9 cellular contexts compared by ENCODE assay signal in the genomic region with DNA sequence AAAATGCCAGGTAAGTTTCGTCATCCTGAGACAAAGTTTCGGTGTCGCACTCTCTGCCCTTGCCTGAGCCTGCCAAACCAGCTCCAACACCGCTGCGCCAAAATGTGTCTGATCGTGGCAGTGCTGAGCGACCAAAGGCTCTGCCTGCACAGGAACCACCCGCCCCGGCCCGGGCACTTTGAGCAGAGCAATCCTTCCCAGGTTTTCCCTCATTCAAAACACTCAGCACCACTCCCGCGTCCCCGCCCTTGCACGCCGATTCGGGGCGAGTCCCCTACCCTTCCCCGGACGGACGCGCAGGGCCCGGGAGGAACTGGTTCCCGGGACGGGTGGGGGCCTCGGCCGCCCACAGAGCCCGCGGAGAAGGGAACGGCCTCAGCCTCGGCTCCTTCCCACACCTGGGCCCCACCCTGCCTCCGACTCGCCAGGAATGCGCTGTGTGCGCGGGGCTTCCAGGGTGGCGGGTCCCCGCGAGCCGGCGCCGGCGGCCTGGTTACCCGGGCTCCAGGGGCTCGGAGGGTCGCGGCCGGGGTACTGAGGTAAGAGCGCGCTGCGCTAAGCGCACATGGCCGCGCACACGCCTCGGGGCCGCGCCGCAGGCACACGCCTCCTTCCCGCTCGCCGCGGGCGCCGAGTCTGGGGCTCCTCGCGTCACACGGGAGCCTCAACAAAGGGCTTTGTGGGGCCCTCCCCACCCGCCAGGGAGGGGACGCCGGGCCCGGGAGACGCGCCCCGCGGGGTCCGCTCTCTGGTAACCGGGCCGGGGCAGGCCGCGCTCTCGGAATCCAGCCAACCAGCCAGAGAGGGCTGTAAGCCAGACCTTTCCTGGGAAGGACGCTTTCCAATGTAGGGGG. TPM values are rescaled to one million over a fixed set of nuclear protein-coding genes. Genes with fewer than 3 reads are reported as not detected.
DNase-seq lines count a peak whose midpoint lies in the region; ATAC-seq and TF ChIP-seq lines count a peak whose summit lies in the region.
"Had no signal": no experiment of that assay in that cellular context is flagged by ENCODE, and none has a peak within 500 bp of the region (broad histone marks: within the 10 kb centered on the region; RNA-seq: fewer than 3 reads in every experiment).

A gene with protein sequence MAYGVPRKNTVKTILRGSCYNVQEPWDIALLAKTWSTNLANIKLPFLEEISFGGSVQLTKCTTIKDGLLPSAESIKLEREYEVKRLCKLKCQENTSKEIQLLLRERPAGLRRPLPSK (minus strand): TSS at position 638 of the 854 bp plus-strand sequence. CDS start 902 bp downstream, outside the sequence.

- peak within 1 kb of the TSS; percentile 38; the same call in 1 of the 2 replicates for H3K4me2 ChIP-seq in OCI-LY7 (ENCODE audit: low read length)

- peak within 1 kb of the TSS; percentile 29 to 85 (median 57) for H3K4me3 Mint-ChIP-seq in CD4-positive, CD25-positive, alpha-beta regulatory T cell

- H2AFZ ChIP-seq in OCI-LY7 (ENCODE audit: low read length) (no peak within 1 kb of the TSS), neuron (ENCODE audit: low read depth, low read length) (peak within 1 kb of the TSS; percentile 97)

- TF ChIP-seq CTCF in HL-60 (IDR thresholded peaks at IDR 0.05; ENCODE audit: insufficient read depth, low read length) = no peak
- no peak for TF ChIP-seq CTCF in OCI-LY7 (conservative IDR thresholded peaks at IDR 0.05; ENCODE audit: low read length)
- TF ChIP-seq CTCF in vagina (IDR thresholded peaks at IDR 0.05) = no peak

- peak within 1 kb of the TSS in 1 of 3 donors; percentile 42 for H3K27ac Mint-ChIP-seq in CD4-positive, CD25-positive, alpha-beta regulatory T cell

- CTCF ChIA-PET in OCI-LY7 (lab: Charles Lee; ENCODE audit: unreplicated experiment) = no interaction called here

- BruUV-seq in OCI-LY7 (replicated peaks; lab: Mats Ljungman, UMichigan) = no TSS peak

- peaks cover 0 to 4% (median 0%) of the 10 kb centered on the region in 7 donors for H3K9me3 Mint-ChIP-seq in CD4-positive, CD25-positive, alpha-beta regulatory T cell

- H3K36me3 ChIP-seq in CD4-positive, CD25-positive, alpha-beta regulatory T cell (ENCODE audit: control insufficient read depth, insufficient read depth, low read length) = no peaks in the 10 kb centered on the region
- H3K36me3 ChIP-seq in OCI-LY7 (ENCODE audit: insufficient read depth, low read length) = no peaks in the 10 kb centered on the region
- no peaks in the 10 kb centered on the region for H3K36me3 ChIP-seq in neuron (ENCODE audit: insufficient read depth, low read length)
- H3K36me3 ChIP-seq in vagina = no peaks in the 10 kb centered on the region

- H3K27ac ChIP-seq in CD4-positive, CD25-positive, alpha-beta regulatory T cell (ENCODE audit: insufficient read depth, low read length, poor library complexity, severe bottlenecking) = no peak within 1 kb of the TSS
- no peak within 1 kb of the TSS for H3K27ac ChIP-seq in HL-60 (replicated peaks)
- no peak within 1 kb of the TSS for H3K27ac ChIP-seq in OCI-LY7 (ENCODE audit: low read depth, low read length, poor library complexity, severe bottlenecking)
- peak within 1 kb of the TSS; percentile 91 for H3K27ac ChIP-seq in vagina

- H3K9me3 ChIP-seq in CD4-positive, CD25-positive, alpha-beta regulatory T cell (ENCODE audit: control insufficient read depth in 2 of 2, low read length in 2 of 2) = no peaks in the 10 kb centered on the region
- H3K9me3 ChIP-seq in OCI-LY7 (ENCODE audit: low read length) = no peaks in the 10 kb centered on the region
- H3K9me3 ChIP-seq in neuron (ENCODE audit: low read length) = no peaks in the 10 kb centered on the region
- H3K9me3 ChIP-seq in vagina = no peaks in the 10 kb centered on the region

- H3K27me3 ChIP-seq in CD4-positive, CD25-positive, alpha-beta regulatory T cell (ENCODE audit: control insufficient read depth, insufficient read depth, low read length) = peaks cover 21% of the 10 kb centered on the region
- H3K27me3 ChIP-seq in HL-60 (ENCODE audit: insufficient read depth, poor library complexity, severe bottlenecking) (no peaks in the 10 kb centered on the region), neuron (ENCODE audit: insufficient read depth, low read length) (no peaks in the 10 kb centered on the region), vagina (no peaks in the 10 kb centered on the region)

- TF ChIP-seq POLR2A in vagina (IDR thresholded peaks at IDR 0.05) = no peak

- H4K20me1 ChIP-seq in OCI-LY7 (ENCODE audit: insufficient read depth, low read length) = no peaks in the 10 kb centered on the region

- ATAC-seq in CD4-positive, CD25-positive, alpha-beta regulatory T cell (ENCODE audit: low read depth in 2 of 2) = peak; percentile 35 to 51
- ATAC-seq in GM19438 (IDR thresholded peaks at IDR 0.05; ENCODE audit: low read depth, unreplicated experiment) = peak; percentile 52

- intact Hi-C loops in OCI-LY7 (cut with micrococcal nuclease; ENCODE audit: unreplicated experiment) (no loop called here), head of caudate nucleus (cut with DNase I) (loop anchor here (10.0 kb wide), 1 partner anchor 367 kb away; no protein-coding TSS in a partner anchor), vagina (cut with DNase I) (loop anchor here (10.0 kb wide), 2 partner anchors 297 to 397 kb away; a partner anchor contains a TSS)

- H3K4me1 Mint-ChIP-seq in CD4-positive, CD25-positive, alpha-beta regulatory T cell = peaks cover 0 to 17% (median 8%) of the 10 kb centered on the region in 4 donors

- H3K79me2 ChIP-seq in OCI-LY7 (ENCODE audit: insufficient read depth, low read depth, low read length) = no peaks in the 10 kb centered on the region

- H3K4me1 ChIP-seq in CD4-positive, CD25-positive, alpha-beta regulatory T cell (ENCODE audit: control insufficient read depth, insufficient read depth, low read length, poor library complexity, severe bottlenecking) = peaks cover 14% of the 10 kb centered on the region
- H3K4me1 ChIP-seq in OCI-LY7 (ENCODE audit: insufficient read depth, low read length, poor library complexity, severe bottlenecking) = no peaks in the 10 kb centered on the region
- no peaks in the 10 kb centered on the region for H3K4me1 ChIP-seq in neuron (ENCODE audit: insufficient read depth, low read length)
- H3K4me1 ChIP-seq in vagina = peaks cover 12% of the 10 kb centered on the region

- no peak within 1 kb of the TSS for H3K4me3 ChIP-seq in CD4-positive, CD25-positive, alpha-beta regulatory T cell (ENCODE audit: low read depth, low read length)
- H3K4me3 ChIP-seq in HL-60 (replicated peaks; ENCODE audit: insufficient read depth, low read length) (peak within 1 kb of the TSS; percentile 85), OCI-LY7 (ENCODE audit: low read depth, low read length, poor library complexity, severe bottlenecking) (peak within 1 kb of the TSS; percentile 40), neuron (ENCODE audit: low read length) (peak within 1 kb of the TSS; percentile 61), vagina (peak within 1 kb of the TSS; percentile 60 to 80)

- peaks cover 35% of the 10 kb centered on the region for H3K27me3 Mint-ChIP-seq in CD4-positive, CD25-positive, alpha-beta regulatory T cell

- POLR2A ChIA-PET in OCI-LY7 (lab: Charles Lee) = no interaction called here

- peak in 2 of 3 donors; percentile 7 to 18 for DNase-seq in CD4-positive, CD25-positive, alpha-beta regulatory T cell
- DNase-seq in HL-60 (ENCODE audit: low read depth in 1 of 2, low spot score in 1 of 2) (peak in 1 of 2 experiments; percentile 64), OCI-LY7 (ENCODE audit: low spot score) (no peak), head of caudate nucleus (peak; percentile 47 to 91 (median 72)), vagina (ENCODE audit: extremely low spot score in 2 of 2) (no peak)
- DNase-seq in activated naive CD4-positive, alpha-beta T cell treated with anti-CD3 and anti-CD28 coated beads, Interleukin-2, amount 50 U/mL, for 16 hours = peak; percentile 33

- H3K36me3 Mint-ChIP-seq in CD4-positive, CD25-positive, alpha-beta regulatory T cell = peaks cover 4% of the 10 kb centered on the region

- H3K9me2 ChIP-seq in OCI-LY7 (ENCODE audit: insufficient read depth, low read length) = no peaks in the 10 kb centered on the region

RNA-seq across cellular contexts. Expression of the gene that starts here (rescaled TPM):
- not detected for total RNA-seq in CD4-positive, CD25-positive, alpha-beta regulatory T cell
- not detected for polyA plus RNA-seq in CD4-positive, CD25-positive, alpha-beta regulatory T cell
- total RNA-seq in OCI-LY7 (2014; rRNA removed; shearing (Covaris generic)) = not detected in 2 replicates
- total RNA-seq in OCI-LY7 (2022) (1.4 TPM in 1 of 2 replicates, not detected in the other), vagina (not detected)
- total RNA-seq: T-helper 1 cell treated with Interleukin-12 subunit alpha and Interleukin-12 subunit beta and Interleukin-4 antibody, amounts not matched to agents 30 ng/mL and 1 ng/mL, for 36 hours had no signal

Comparison
In these comparisons a context has a peak if more than half of its experiments do, and no peak if none do; other contexts are left out.
1. Peak in DNase-seq and ATAC-seq in CD4-positive, CD25-positive, alpha-beta regulatory T cell; RNA of the gene not detected or under 1 TPM.
2. DNase-seq: peak in activated naive CD4-positive, alpha-beta T cell treated with anti-CD3 and anti-CD28 coated beads, Interleukin-2, amount 50 U/mL, for 16 hours (single experiment) and head of caudate nucleus (42 of 42); none in OCI-LY7 (single experiment) and vagina (0 of 2).